Comparison of ENCODE assay signal across 8 cellular contexts in genomic region chr17:42819939-42820535, GRCh38. TPM values are rescaled to one million over a fixed set of nuclear protein-coding genes. Genes with fewer than 3 reads are reported as not detected.
A peak's percentile ranks its signal among the peaks of the same experiment; 100 is the strongest.
DNase-seq lines count a peak whose midpoint lies in the region; ATAC-seq and TF ChIP-seq lines count a peak whose summit lies in the region.

No MANE protein-coding gene starts in this region.

- peaks cover 73% of the 10 kb centered on the region for H3K36me3 Mint-ChIP-seq in Calu3 (ENCODE audit: insufficient read depth, unreplicated experiment)
- peaks cover 87% of the 10 kb centered on the region for H3K36me3 Mint-ChIP-seq in activated T-helper 17 cell treated with anti-CD3 and anti-CD28 coated beads, Interleukin-2, amount 50 U/mL, for 72 hours (ENCODE audit: low read depth)

- peak; percentile 84 for TF ChIP-seq CTCF in Calu3 (IDR thresholded peaks at IDR 0.05; ENCODE audit: unreplicated experiment)

- no peak overlapping the region for H3K4me3 Mint-ChIP-seq in Calu3 (ENCODE audit: low read depth, unreplicated experiment)
- no peak overlapping the region for H3K4me3 Mint-ChIP-seq in activated T-helper 17 cell treated with anti-CD3 and anti-CD28 coated beads, Interleukin-2, amount 50 U/mL, for 72 hours

- intact Hi-C loops in Calu3 (cut with micrococcal nuclease; ENCODE audit: unreplicated experiment) = no loop called here

- no peaks in the 10 kb centered on the region for H3K9me3 Mint-ChIP-seq in Calu3 (ENCODE audit: low read depth, unreplicated experiment)
- no peaks in the 10 kb centered on the region for H3K9me3 Mint-ChIP-seq in activated T-helper 17 cell treated with anti-CD3 and anti-CD28 coated beads, Interleukin-2, amount 50 U/mL, for 72 hours

- BruUV-seq in Calu3 (replicated peaks; lab: Mats Ljungman, UMichigan) = no TSS peak

- peak; percentile 31 for ATAC-seq in activated T-helper 17 cell treated with anti-CD3 and anti-CD28 coated beads, Interleukin-2, amount 50 U/mL, for 72 hours (replicated peaks)
- no peak for ATAC-seq in HG02588 (IDR thresholded peaks at IDR 0.05; ENCODE audit: unreplicated experiment)

- DNase-seq in Calu3 (peak; percentile 83), KG1 (lab: John Stamatoyannopoulos, UW) (peak; percentile 31), RKO (ENCODE audit: low spot score) (peak; percentile 77), glomerular visceral epithelial cell (ENCODE audit: extremely low spot score) (peak; percentile 61), putamen (ENCODE audit: low spot score) (no peak)
- DNase-seq in stimulated activated CD4-positive, alpha-beta T cell treated with anti-CD3 and anti-CD28 coated beads, Interleukin-15, amount 100 ng/mL, for 1 hour (ENCODE audit: low read depth in 1 of 2, low spot score in 1 of 2) = peak; percentile 11 to 49

- H3K27me3 Mint-ChIP-seq in Calu3 (ENCODE audit: unreplicated experiment) = no peaks in the 10 kb centered on the region
- H3K27me3 Mint-ChIP-seq in activated T-helper 17 cell treated with anti-CD3 and anti-CD28 coated beads, Interleukin-2, amount 50 U/mL, for 72 hours = no peaks in the 10 kb centered on the region

- CTCF ChIA-PET in Calu3 (lab: Charles Lee) = interaction anchor here (1.0 kb wide), 3 partner anchors 22 to 178 kb away, joined by 3 to 6 read pairs (median 5); partner anchors contain the start of genes CNTD1, COA3 and RPL27

- peaks cover 6% of the 10 kb centered on the region for H3K4me1 Mint-ChIP-seq in Calu3 (ENCODE audit: low read depth, unreplicated experiment)
- no peaks in the 10 kb centered on the region for H3K4me1 Mint-ChIP-seq in activated T-helper 17 cell treated with anti-CD3 and anti-CD28 coated beads, Interleukin-2, amount 50 U/mL, for 72 hours

- H3K27ac Mint-ChIP-seq in Calu3 (ENCODE audit: unreplicated experiment) = no peak overlapping the region
- peak overlapping the region; percentile 69 for H3K27ac Mint-ChIP-seq in activated T-helper 17 cell treated with anti-CD3 and anti-CD28 coated beads, Interleukin-2, amount 50 U/mL, for 72 hours

RNA-seq across cellular contexts. Expression of gene BECN1, which starts 4.0 kb away (rescaled TPM):
- total RNA-seq in Calu3 (2022) = 141 and 144 TPM in 2 replicates
- 10 to 100 TPM; 62.3 to 98.2 TPM for total RNA-seq in activated T-helper 17 cell treated with anti-CD3 and anti-CD28 coated beads, Interleukin-2, amount 50 U/mL, for 72 hours

RNA-seq across cellular contexts. Expression of gene PSME3, which starts 13.2 kb away (rescaled TPM):
- 238 and 265 TPM in 2 replicates for total RNA-seq in Calu3 (2022)
- total RNA-seq in activated T-helper 17 cell treated with anti-CD3 and anti-CD28 coated beads, Interleukin-2, amount 50 U/mL, for 72 hours = 100 to 1,000 TPM in 1 of 2 donors, 10 to 100 TPM in 1; 56.5 to 159 TPM

RNA-seq across cellular contexts. Expression of gene CNTD1, which starts 21.4 kb away (rescaled TPM):
- 0.54 TPM in 1 of 2 replicates, not detected in the other for total RNA-seq in Calu3 (2022)
- under 1 TPM in 1 of 2 donors, not detected in 1; 0.24 TPM for total RNA-seq in activated T-helper 17 cell treated with anti-CD3 and anti-CD28 coated beads, Interleukin-2, amount 50 U/mL, for 72 hours

RNA-seq across cellular contexts. Expression of gene COA3, which starts 21.5 kb away (rescaled TPM):
- total RNA-seq in Calu3 (2022) = 98.8 and 99.9 TPM in 2 replicates
- 10 to 100 TPM; 18.6 to 31.2 TPM for total RNA-seq in activated T-helper 17 cell treated with anti-CD3 and anti-CD28 coated beads, Interleukin-2, amount 50 U/mL, for 72 hours

RNA-seq across cellular contexts. Expression of gene AOC2, which starts 24.3 kb away (rescaled TPM):
- 10.5 and 14.4 TPM in 2 replicates for total RNA-seq in Calu3 (2022)
- 1 to 10 TPM; 2.0 to 3.4 TPM for total RNA-seq in activated T-helper 17 cell treated with anti-CD3 and anti-CD28 coated beads, Interleukin-2, amount 50 U/mL, for 72 hours
